In genomic region chr2:230323385-230324106, GRCh38 we compare ENCODE assay signal across 11 cellular contexts. TPM values are rescaled to one million over a fixed set of nuclear protein-coding genes. Genes with fewer than 3 reads are reported as not detected.
DNase-seq lines count a peak whose midpoint lies in the region; ATAC-seq and TF ChIP-seq lines count a peak whose summit lies in the region.
"Had no signal": no experiment of that assay in that cellular context is flagged by ENCODE, and none has a peak within 500 bp of the region (broad histone marks: within the 10 kb centered on the region; RNA-seq: fewer than 3 reads in every experiment).

No MANE protein-coding gene starts in this region.

- H3K27me3 ChIP-seq in upper lobe of right lung (no peaks in the 10 kb centered on the region), MM.1S (replicated peaks; ENCODE audit: insufficient read depth, low read length) (no peaks in the 10 kb centered on the region)
- H3K27me3 ChIP-seq: neutrophil had no signal

- H3K79me2 ChIP-seq in MM.1S (ENCODE audit: low read length): peaks cover 16% of the 10 kb centered on the region

- no peaks in the 10 kb centered on the region for H3K9me2 ChIP-seq in MM.1S (replicated peaks; ENCODE audit: insufficient read depth, low read length)

- H3K4me3 ChIP-seq in fibroblast of the aortic adventitia (ENCODE audit: low read depth, low read length) (no peak overlapping the region), upper lobe of right lung (no peak overlapping the region), MM.1S (ENCODE audit: low read length) (no peak overlapping the region)

- H3K9me3 ChIP-seq in upper lobe of right lung (no peaks in the 10 kb centered on the region), MM.1S (replicated peaks; ENCODE audit: insufficient read depth, low read length) (no peaks in the 10 kb centered on the region)
- H3K9me3 ChIP-seq: neutrophil had no signal

- H3K4me1 ChIP-seq in upper lobe of right lung: peaks cover 19% of the 10 kb centered on the region
- peaks cover 13% of the 10 kb centered on the region for H3K4me1 ChIP-seq in MM.1S (ENCODE audit: low read length)

- peaks cover 21% of the 10 kb centered on the region for H3F3A ChIP-seq in MM.1S (ENCODE audit: insufficient read depth, low read length)

- TF ChIP-seq CTCF in GM12874 (IDR thresholded peaks at IDR 0.05; ENCODE audit: insufficient read depth, low read depth, low read length): peak; percentile 46
- TF ChIP-seq CTCF in fibroblast of the aortic adventitia (IDR thresholded peaks at IDR 0.05; ENCODE audit: insufficient read depth, low read length): peak; percentile 28
- no peak for TF ChIP-seq CTCF in upper lobe of right lung (IDR thresholded peaks at IDR 0.05)
- no peak; the same call in 1 of the 2 replicates for TF ChIP-seq CTCF in MM.1S (IDR thresholded peaks at IDR 0.05; ENCODE audit: low read length)

- DNase-seq in DMS 273 (lab: John Stamatoyannopoulos, UW; ENCODE audit: unreplicated experiment): peak; percentile 27
- DNase-seq in DMS 273 treated with DMSO at 0.1 percent for 48 hours (lab: John Stamatoyannopoulos, UW): no peak
- DNase-seq in RPMI7951 (ENCODE audit: low read depth): peak; percentile 40
- no peak for DNase-seq in fibroblast of the aortic adventitia (ENCODE audit: low read depth)
- no peak for DNase-seq in upper lobe of right lung
- DNase-seq in MM.1S: no peak
- DNase-seq: 8988T, NCI-H526 treated with DMSO at 0.1 percent for 48 hours had no signal

- no peak overlapping the region for H3K4me2 ChIP-seq in MM.1S (ENCODE audit: low read depth, low read length)

- H3K9ac ChIP-seq in MM.1S (ENCODE audit: low read length): no peak overlapping the region

- no peaks in the 10 kb centered on the region for H3K36me3 ChIP-seq in upper lobe of right lung
- no peaks in the 10 kb centered on the region for H3K36me3 ChIP-seq in MM.1S (replicated peaks; ENCODE audit: insufficient read depth, low read length)
- H3K36me3 ChIP-seq: neutrophil had no signal

- no peak overlapping the region for H2AFZ ChIP-seq in MM.1S (ENCODE audit: low read length)

- H3K27ac ChIP-seq in upper lobe of right lung (no peak overlapping the region), MM.1S (ENCODE audit: low read length) (no peak overlapping the region)
- H3K27ac ChIP-seq: neutrophil had no signal

- intact Hi-C loops in upper lobe of right lung (cut with DNase I): no loop called here

- ATAC-seq in upper lobe of right lung: no peak
- no peak for ATAC-seq in GM21526 (IDR thresholded peaks at IDR 0.05; ENCODE audit: low FRiP score, unreplicated experiment)

- no peaks in the 10 kb centered on the region for H4K20me1 ChIP-seq in MM.1S (ENCODE audit: insufficient read depth, low read length)

RNA-seq across cellular contexts. Expression of gene SP140L, which starts 3.4 kb away (rescaled TPM):
- 9.0 and 15.1 TPM in 2 replicates for total RNA-seq in RPMI7951 (2014; rRNA removed; shearing (Covaris generic))
- 13.7 and 16.0 TPM in 2 replicates for total RNA-seq in fibroblast of the aortic adventitia (ENCODE audit: low replicate concordance)
- total RNA-seq in upper lobe of right lung: 27.2 TPM

Comparison
In these comparisons a context has a peak if more than half of its experiments do, and no peak if none do; other contexts are left out.
1. DNase-seq: peak in DMS 273 (single experiment) and RPMI7951 (single experiment); none in DMS 273 treated with DMSO at 0.1 percent for 48 hours (single experiment), fibroblast of the aortic adventitia (single experiment), upper lobe of right lung (single experiment) and MM.1S (single experiment).
2. CTCF ChIP-seq: peak in GM12874 (single experiment) and fibroblast of the aortic adventitia (single experiment); none in upper lobe of right lung (single experiment) and MM.1S (single experiment).